ENCODE assay signal across 20 cellular contexts in the genomic region with DNA sequence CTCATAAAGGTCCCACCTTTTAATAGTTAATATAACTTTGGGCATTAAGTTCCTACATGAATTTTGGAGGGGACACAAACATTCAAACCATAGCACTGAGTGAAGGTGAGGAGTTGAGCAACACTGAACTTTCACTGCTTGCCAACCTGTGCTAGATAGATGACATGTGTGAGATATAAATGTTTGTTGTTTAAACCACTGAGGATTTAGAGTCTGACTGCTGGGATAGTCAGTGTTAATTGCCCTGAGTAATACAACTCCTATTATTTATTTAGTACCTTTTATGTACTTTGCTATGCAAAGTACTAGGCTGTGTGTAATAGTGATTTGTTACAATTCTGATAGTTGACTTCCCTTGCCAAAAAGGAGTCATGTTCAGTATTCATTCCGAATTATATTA. TPM values are rescaled to one million over a fixed set of nuclear protein-coding genes. Genes with fewer than 3 reads are reported as not detected.
A peak's percentile ranks its signal among the peaks of the same experiment; 100 is the strongest.
DNase-seq lines count a peak whose midpoint lies in the region; ATAC-seq and TF ChIP-seq lines count a peak whose summit lies in the region.
"Had no signal": no experiment of that assay in that cellular context is flagged by ENCODE, and none has a peak within 500 bp of the region (broad histone marks: within the 10 kb centered on the region; RNA-seq: fewer than 3 reads in every experiment).

No MANE protein-coding gene starts in this region.

- no peaks in the 10 kb centered on the region for H3K79me2 ChIP-seq in H9 (ENCODE audit: insufficient read depth, low read length)

- H2BK20ac ChIP-seq in H9 (ENCODE audit: low read depth, low read length, poor library complexity, severe bottlenecking): no peak overlapping the region

- no peak overlapping the region for H4K8ac ChIP-seq in H9 (replicated peaks; ENCODE audit: insufficient read length, low read depth, low read length)

- H2AK5ac ChIP-seq in H9 (ENCODE audit: insufficient read length, low read length): no peak overlapping the region

- H3K4ac ChIP-seq in H9 (ENCODE audit: low read depth, low read length): no peak overlapping the region

- WGBS in H9 (ENCODE audit: extremely low coverage, insufficient read length, low lambda C conversion rate): no CpG with 5 or more reads among the region's 1 CpG

- peaks cover 8 to 15% of the 10 kb centered on the region in 2 experiments for H3K4me1 Mint-ChIP-seq in H9

- H3K27ac Mint-ChIP-seq in H9: no peak overlapping the region

- H3K27ac ChIP-seq in epithelial cell of prostate: peak overlapping the region; percentile 79
- H3K27ac ChIP-seq in skeletal muscle tissue (ENCODE audit: low read depth, low read length): peak overlapping the region; percentile 52
- H3K27ac ChIP-seq in H9 (ENCODE audit: insufficient read length, low read depth, low read length): no peak overlapping the region

- no peak overlapping the region for H3K18ac ChIP-seq in H9 (ENCODE audit: insufficient read length, low read depth, low read length)

- no peak overlapping the region for H3K4me3 ChIP-seq in skeletal muscle tissue (ENCODE audit: low read length in 3 of 3)

- H3K9me3 ChIP-seq in skeletal muscle tissue (ENCODE audit: control insufficient read depth in 3 of 3, low read length in 3 of 3) (no peaks in the 10 kb centered on the region), H9 (ENCODE audit: control insufficient read depth, low read depth, low read length) (no peaks in the 10 kb centered on the region)
- H3K9me3 ChIP-seq: BE2C, Caco-2 had no signal

- no peak overlapping the region for H4K91ac ChIP-seq in H9 (ENCODE audit: insufficient read length, low read depth, low read length)

- DNase-seq in left cardiac atrium (no peak), cardiac septum (ENCODE audit: low spot score) (no peak), epithelial cell of prostate (ENCODE audit: low read depth, low spot score) (peak; percentile 64), left lobe of liver (ENCODE audit: low spot score) (no peak), H9 (no peak)
- DNase-seq: BE2C; Caco-2; CD4-positive, CD25-positive, alpha-beta regulatory T cell; GDM1; Kasumi-1; NCI-H1092 treated with DMSO at 0.1 percent for 48 hours; NCI-H146; NCI-H2029 treated with DMSO at 0.1 percent for 48 hours; NCI-H2171 treated with DMSO at 0.1 percent for 48 hours; NCI-H446; SIG-M5 had no signal

- no peak overlapping the region for H3K4me2 ChIP-seq in H9 (ENCODE audit: insufficient read depth, insufficient read length, low read length)

- no peak overlapping the region for H3K56ac ChIP-seq in H9 (ENCODE audit: insufficient read length, low read depth, low read length)

- H4K5ac ChIP-seq in H9 (ENCODE audit: insufficient read length, low read depth, low read length): no peak overlapping the region

- intact Hi-C loops in left cardiac atrium (cut with DNase I): no loop called here
- intact Hi-C loops in cardiac septum (cut with DNase I): no loop called here

- H3K14ac ChIP-seq in H9 (ENCODE audit: insufficient read depth, low read length): no peak overlapping the region

- no peaks in the 10 kb centered on the region for H3K27me3 Mint-ChIP-seq in H9 (ENCODE audit: low read depth)
- H3K27me3 Mint-ChIP-seq: CD4-positive, CD25-positive, alpha-beta regulatory T cell had no signal

- H2BK15ac ChIP-seq in H9 (ENCODE audit: low read depth, low read length): no peak overlapping the region

- no peaks in the 10 kb centered on the region for H3K36me3 Mint-ChIP-seq in H9 (ENCODE audit: insufficient read depth in 1 of 3, low read depth in 3 of 3)

- H3K9ac ChIP-seq in skeletal muscle tissue (ENCODE audit: low read depth in 1 of 3, low read length in 3 of 3) (no peak overlapping the region), H9 (ENCODE audit: extremely low read depth, insufficient read length, low read length) (no peak overlapping the region)

- H2BK12ac ChIP-seq in H9 (ENCODE audit: insufficient read length, low read depth, low read length): no peak overlapping the region

- ATAC-seq in left cardiac atrium (peak; percentile 17 to 81), left lobe of liver (peak; percentile 91), GM19452 (IDR thresholded peaks at IDR 0.05; ENCODE audit: unreplicated experiment) (no peak), GM21515 (IDR thresholded peaks at IDR 0.05; ENCODE audit: unreplicated experiment) (no peak)
- ATAC-seq: HCT116 had no signal

- H3K4me3 Mint-ChIP-seq in H9: no peak overlapping the region
- H3K4me3 Mint-ChIP-seq: CD4-positive, CD25-positive, alpha-beta regulatory T cell had no signal

- no peak overlapping the region for H2BK5ac ChIP-seq in H9 (ENCODE audit: insufficient read length, low read length)

- no peak for TF ChIP-seq CTCF in H9 (conservative IDR thresholded peaks at IDR 0.05)

- no peak overlapping the region for H2AFZ ChIP-seq in H9 (ENCODE audit: low read length)

- H3K27me3 ChIP-seq in skeletal muscle tissue (ENCODE audit: control insufficient read depth in 3 of 3, insufficient read depth in 3 of 3, low read length in 3 of 3): no peaks in the 10 kb centered on the region
- no peaks in the 10 kb centered on the region for H3K27me3 ChIP-seq in H9 (ENCODE audit: insufficient read depth, low read length)
- H3K27me3 ChIP-seq: BE2C had no signal

- H3K23me2 ChIP-seq in H9 (ENCODE audit: insufficient read length, low read depth, low read length, poor library complexity, severe bottlenecking): no peaks in the 10 kb centered on the region

- H3T11ph ChIP-seq in H9 (ENCODE audit: low read length): no peak overlapping the region

- no peaks in the 10 kb centered on the region for H3K36me3 ChIP-seq in skeletal muscle tissue (ENCODE audit: control insufficient read depth in 3 of 3, insufficient read depth in 3 of 3, low read length in 3 of 3)

- no peaks in the 10 kb centered on the region for H3K79me1 ChIP-seq in H9 (ENCODE audit: insufficient read depth, low read depth, low read length, poor library complexity, severe bottlenecking)

- H3K23ac ChIP-seq in H9 (ENCODE audit: insufficient read length, low read depth, low read length): no peak overlapping the region

- no peak overlapping the region for H2BK120ac ChIP-seq in H9 (ENCODE audit: low read depth, low read length, poor library complexity, severe bottlenecking)

- H4K20me1 ChIP-seq in H9 (ENCODE audit: control insufficient read depth, insufficient read depth, insufficient read length): no peaks in the 10 kb centered on the region

- H3K4me1 ChIP-seq in skeletal muscle tissue (ENCODE audit: control insufficient read depth in 3 of 3, insufficient read depth in 3 of 3, low read length in 3 of 3): peaks cover 15 to 40% (median 33%) of the 10 kb centered on the region in 3 donors
- H3K4me1 ChIP-seq in H9 (ENCODE audit: insufficient read depth, low read length): peaks cover 4% of the 10 kb centered on the region; the same call in 1 of the 2 replicates
- H3K4me1 ChIP-seq: BE2C, Caco-2 had no signal

- H3K9me3 Mint-ChIP-seq in H9: no peaks in the 10 kb centered on the region
- H3K9me3 Mint-ChIP-seq: CD4-positive, CD25-positive, alpha-beta regulatory T cell had no signal

RNA-seq across cellular contexts. Expression of a gene that starts 32.4 kb away (rescaled TPM):
- total RNA-seq in left cardiac atrium (10 to 100 TPM; 54.0 to 80.0 TPM), cardiac septum (119 TPM), left lobe of liver (29.2 TPM), skeletal muscle tissue (40.2 TPM), H9 (2021) (379 and 381 TPM in 2 replicates)

Comparison
In these comparisons a context has a peak if more than half of its experiments do, and no peak if none do; other contexts are left out.
1. ATAC-seq: peak in left cardiac atrium (2 of 2) and left lobe of liver (single experiment); none in GM19452 (single experiment) and GM21515 (single experiment).